Comparison of ENCODE assay signal across 8 cellular contexts in genomic region chr17:29566473-29567361, GRCh38. TPM values are rescaled to one million over a fixed set of nuclear protein-coding genes. Genes with fewer than 3 reads are reported as not detected.
DNase-seq lines count a peak whose midpoint lies in the region; ATAC-seq and TF ChIP-seq lines count a peak whose summit lies in the region.

Gene ABHD15, minus strand, starts transcription at chr17:29567037. Its CDS starts 71 bp downstream, at chr17:29566966.

- 1% methylated on average over 62 to 97 of the region's 97 CpGs for WGBS in lung, 2 donors

- TF ChIP-seq CTCF in DND-41 (IDR thresholded peaks at IDR 0.05; ENCODE audit: borderline replicate concordance, extremely low read depth, low read length, poor library complexity, severe bottlenecking) (no peak), HFF-Myc (IDR thresholded peaks at IDR 0.05; ENCODE audit: low read depth, low read length, missing control alignments) (no peak), lung (IDR thresholded peaks at IDR 0.05; ENCODE audit: control extremely low read depth, extremely low read depth) (no peak)

- no peaks in the 10 kb centered on the region for H3K9me3 ChIP-seq in DND-41 (ENCODE audit: insufficient read depth, low read length, severe bottlenecking)
- no peaks in the 10 kb centered on the region for H3K9me3 ChIP-seq in effector memory CD4-positive, alpha-beta T cell (ENCODE audit: control insufficient read depth, low read length)
- no peaks in the 10 kb centered on the region for H3K9me3 ChIP-seq in lung (ENCODE audit: control insufficient read depth in 2 of 2, insufficient read depth in 1 of 2, low read length in 1 of 2)

- H3K27ac ChIP-seq in DND-41 (ENCODE audit: low read length) = peak within 1 kb of the TSS; percentile 95
- H3K27ac ChIP-seq in effector memory CD4-positive, alpha-beta T cell (ENCODE audit: insufficient read depth, low read length, poor library complexity, severe bottlenecking) = peak within 1 kb of the TSS; percentile 72
- H3K27ac ChIP-seq in lung (ENCODE audit: low read depth in 1 of 2, low read length in 1 of 2) = peak within 1 kb of the TSS; percentile 90 to 92

- peaks cover 23% of the 10 kb centered on the region for H3K36me3 ChIP-seq in DND-41 (ENCODE audit: insufficient read depth, low read length)
- no peaks in the 10 kb centered on the region for H3K36me3 ChIP-seq in effector memory CD4-positive, alpha-beta T cell (ENCODE audit: control insufficient read depth, insufficient read depth, low read length)
- peaks cover 0 to 5% of the 10 kb centered on the region in 2 donors for H3K36me3 ChIP-seq in lung (ENCODE audit: control insufficient read depth in 2 of 2, insufficient read depth in 2 of 2, low read length in 2 of 2)

- H3K4me3 ChIP-seq in DND-41 (ENCODE audit: low read depth in 1 of 2, low read length in 2 of 2) = peak within 1 kb of the TSS; percentile 46 to 84
- peak within 1 kb of the TSS; percentile 66 for H3K4me3 ChIP-seq in HFF-Myc (replicated peaks; ENCODE audit: low read depth, low read length)
- peak within 1 kb of the TSS; percentile 73 for H3K4me3 ChIP-seq in effector memory CD4-positive, alpha-beta T cell (ENCODE audit: insufficient read depth, low read depth, low read length, poor library complexity, severe bottlenecking)
- peak within 1 kb of the TSS; percentile 61 for H3K4me3 ChIP-seq in lung

- H3K4me1 ChIP-seq in DND-41 (ENCODE audit: insufficient read depth, low read length) (peaks cover 54% of the 10 kb centered on the region), lung (ENCODE audit: control insufficient read depth in 2 of 2, insufficient read depth in 2 of 2, low read length in 2 of 2) (peaks cover 0 to 23% of the 10 kb centered on the region in 2 donors)
- H3K4me1 ChIP-seq in effector memory CD4-positive, alpha-beta T cell (ENCODE audit: control insufficient read depth, insufficient read depth, low read length, poor library complexity, severe bottlenecking) = peaks cover 26% of the 10 kb centered on the region

- DNase-seq in DND-41 = peak; percentile 64
- DNase-seq in HFF-Myc (ENCODE audit: extremely low read depth, low read depth) = no peak
- DNase-seq in NCI-H510A treated with DMSO at 0.1 percent for 48 hours (lab: John Stamatoyannopoulos, UW) = peak; percentile 70
- DNase-seq in activated CD4-positive, alpha-beta T cell treated with anti-CD3 and anti-CD28 coated beads, Interleukin-2, amount 50 U/mL, for 4 hours = peak; percentile 36 to 43
- DNase-seq in effector memory CD4-positive, alpha-beta T cell = peak; percentile 40 to 53 (median 50)
- DNase-seq in lung (ENCODE audit: low spot score) = peak; percentile 71
- DNase-seq in stimulated activated naive CD4-positive, alpha-beta T cell (lab: John Stamatoyannopoulos, UW) = peak; percentile 25 to 70 (median 50)
- DNase-seq in cortex of kidney (lab: John Stamatoyannopoulos, UW) = no peak

- peak within 1 kb of the TSS; percentile 92 for H3K9ac ChIP-seq in DND-41 (ENCODE audit: low read depth, low read length)

- peaks cover 25% of the 10 kb centered on the region for H4K20me1 ChIP-seq in DND-41 (ENCODE audit: insufficient read depth, low read length)

- ATAC-seq in DND-41 (ENCODE audit: insufficient read depth, low read depth) (peak; percentile 23), lung (ENCODE audit: insufficient read depth, low FRiP score) (peak; percentile 74)

- H3K79me2 ChIP-seq in DND-41 (ENCODE audit: insufficient read depth, low read length) = peaks cover 38% of the 10 kb centered on the region

- H3K27me3 ChIP-seq in DND-41 (ENCODE audit: insufficient read depth, low read length, poor library complexity) (peaks cover 9% of the 10 kb centered on the region), lung (ENCODE audit: control insufficient read depth, insufficient read depth) (no peaks in the 10 kb centered on the region)
- H3K27me3 ChIP-seq in effector memory CD4-positive, alpha-beta T cell (replicated peaks; ENCODE audit: control insufficient read depth, insufficient read depth, low read length, poor library complexity, severe bottlenecking) = no peaks in the 10 kb centered on the region

- H2AFZ ChIP-seq in DND-41 (ENCODE audit: low read depth, low read length) = peak within 1 kb of the TSS; percentile 72

- peak within 1 kb of the TSS; percentile 96 for H3K4me2 ChIP-seq in DND-41 (ENCODE audit: insufficient read depth, low read length)

RNA-seq across cellular contexts. Expression of gene ABHD15, which starts in this region (rescaled TPM):
- 10 to 100 TPM in 1 of 2 donors, 1 to 10 TPM in 1; 4.1 to 10.5 TPM for total RNA-seq in lung
- 1 to 10 TPM; 4.0 to 6.3 TPM for polyA plus RNA-seq in lung

Comparison
In these comparisons a context has a peak if more than half of its experiments do, and no peak if none do; other contexts are left out.
1. DNase-seq: peak in DND-41 (single experiment), NCI-H510A treated with DMSO at 0.1 percent for 48 hours (single experiment), activated CD4-positive, alpha-beta T cell treated with anti-CD3 and anti-CD28 coated beads, Interleukin-2, amount 50 U/mL, for 4 hours (2 of 2), effector memory CD4-positive, alpha-beta T cell (3 of 3), lung (single experiment) and stimulated activated naive CD4-positive, alpha-beta T cell (6 of 6); none in HFF-Myc (single experiment) and cortex of kidney (single experiment).
2. Peak in every context shown above with its lines, with median percentiles within 50 percentile points of each other: H3K27ac ChIP-seq and H3K4me3 ChIP-seq.